1 cellular context compared by ENCODE assay signal in the genomic region with DNA sequence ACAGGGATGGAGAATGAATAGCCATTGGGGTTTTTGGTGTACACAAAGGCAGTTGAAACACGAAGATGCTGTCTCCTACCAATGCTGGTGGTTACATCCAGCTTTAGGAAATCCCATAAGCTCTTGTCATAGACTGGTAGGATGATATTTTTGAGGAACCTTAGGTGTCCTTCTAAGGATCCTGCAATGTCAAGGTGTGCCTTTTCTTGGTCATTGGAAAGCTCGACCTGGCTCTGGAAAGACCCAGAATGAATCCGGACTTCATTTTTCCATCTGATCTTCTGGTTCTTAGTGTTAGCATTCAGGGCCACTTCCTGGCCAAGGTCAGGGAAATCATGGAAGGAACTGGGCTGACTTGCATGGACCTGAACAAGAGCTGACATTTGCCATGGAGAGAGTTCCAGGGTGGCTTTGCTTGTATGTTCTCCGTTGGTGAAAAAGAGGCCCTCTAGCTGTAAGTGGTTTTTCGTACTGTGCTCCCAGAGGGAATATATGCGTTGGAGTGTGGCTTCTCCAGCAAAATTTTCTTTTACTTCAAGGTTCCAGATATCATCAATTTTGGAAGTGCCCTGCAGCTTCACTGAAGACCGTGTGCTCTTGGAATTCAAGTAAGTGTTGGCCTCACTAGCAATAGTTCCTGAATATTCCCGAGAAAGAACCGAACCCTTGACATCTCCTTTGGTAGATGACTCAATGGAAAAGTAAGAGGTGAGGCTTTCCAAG.
TF ChIP-seq lines count a peak whose summit lies in the region.

No MANE protein-coding gene starts in this region.

TF ChIP-seq in HepG2, 621 proteins besides CTCF, POLR2A, EP300 and RAD21 (continued from another document and continues in another):
- no peak for TF ChIP-seq HINFP (CRISPR knock-in tag; IDR thresholded peaks at IDR 0.05; ENCODE audit: low read depth)
- no peak for TF ChIP-seq ZFY (CRISPR knock-in tag; IDR thresholded peaks at IDR 0.05)
- TF ChIP-seq TGIF2 (CRISPR knock-in tag; IDR thresholded peaks at IDR 0.05) = no peak; the same call in 1 of the 2 replicates
- TF ChIP-seq ZNF441 (CRISPR knock-in tag; IDR thresholded peaks at IDR 0.05; ENCODE audit: borderline replicate concordance) = peak; percentile 20; the same call in 1 of the 2 replicates
- TF ChIP-seq ZNF749 (CRISPR knock-in tag; IDR thresholded peaks at IDR 0.05; ENCODE audit: borderline replicate concordance) = 0 out of 2 replicates have a peak, but pooled peaks have one; percentile 28
- TF ChIP-seq SNRNP70 (IDR thresholded peaks at IDR 0.05; ENCODE audit: low read depth, low read length) = no peak
- TF ChIP-seq, protein P1, sequence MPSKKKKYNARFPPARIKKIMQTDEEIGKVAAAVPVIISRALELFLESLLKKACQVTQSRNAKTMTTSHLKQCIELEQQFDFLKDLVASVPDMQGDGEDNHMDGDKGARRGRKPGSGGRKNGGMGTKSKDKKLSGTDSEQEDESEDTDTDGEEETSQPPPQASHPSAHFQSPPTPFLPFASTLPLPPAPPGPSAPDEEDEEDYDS (CRISPR knock-in tag; IDR thresholded peaks at IDR 0.05) = no peak
- TF ChIP-seq SETDB1 (CRISPR knock-in tag; IDR thresholded peaks at IDR 0.05; ENCODE audit: borderline replicate concordance) = no peak
- no peak for TF ChIP-seq ZBTB34 (CRISPR knock-in tag; IDR thresholded peaks at IDR 0.05)
- no peak for TF ChIP-seq ZNF552 (CRISPR knock-in tag; IDR thresholded peaks at IDR 0.05; ENCODE audit: borderline replicate concordance)
- no peak for TF ChIP-seq SMARCC2 (IDR thresholded peaks at IDR 0.05)
- TF ChIP-seq ARHGAP35 (CRISPR knock-in tag; IDR thresholded peaks at IDR 0.05; ENCODE audit: borderline replicate concordance) = no peak
- TF ChIP-seq KLF12 (CRISPR knock-in tag; IDR thresholded peaks at IDR 0.05; ENCODE audit: borderline replicate concordance) = no peak
- TF ChIP-seq ZNF615 (CRISPR knock-in tag; IDR thresholded peaks at IDR 0.05; ENCODE audit: borderline replicate concordance) = no peak
- no peak for TF ChIP-seq ZNF274 (CRISPR knock-in tag; IDR thresholded peaks at IDR 0.05)
- 0 out of 2 replicates have a peak, but pooled peaks have one; percentile 30 for TF ChIP-seq CHD2 (IDR thresholded peaks at IDR 0.05; ENCODE audit: low read depth, low read length)
- TF ChIP-seq ZSCAN21 (CRISPR knock-in tag; IDR thresholded peaks at IDR 0.05; ENCODE audit: borderline replicate concordance) = no peak
- TF ChIP-seq ZNF468 (CRISPR knock-in tag; IDR thresholded peaks at IDR 0.05) = no peak
- TF ChIP-seq ZNF510 (CRISPR knock-in tag; IDR thresholded peaks at IDR 0.05; ENCODE audit: low read depth) = no peak
- TF ChIP-seq ZNF570 (CRISPR knock-in tag; IDR thresholded peaks at IDR 0.05; ENCODE audit: borderline replicate concordance) = no peak
- no peak for TF ChIP-seq ATAD3A (CRISPR knock-in tag; IDR thresholded peaks at IDR 0.05)
- TF ChIP-seq, protein P2, sequence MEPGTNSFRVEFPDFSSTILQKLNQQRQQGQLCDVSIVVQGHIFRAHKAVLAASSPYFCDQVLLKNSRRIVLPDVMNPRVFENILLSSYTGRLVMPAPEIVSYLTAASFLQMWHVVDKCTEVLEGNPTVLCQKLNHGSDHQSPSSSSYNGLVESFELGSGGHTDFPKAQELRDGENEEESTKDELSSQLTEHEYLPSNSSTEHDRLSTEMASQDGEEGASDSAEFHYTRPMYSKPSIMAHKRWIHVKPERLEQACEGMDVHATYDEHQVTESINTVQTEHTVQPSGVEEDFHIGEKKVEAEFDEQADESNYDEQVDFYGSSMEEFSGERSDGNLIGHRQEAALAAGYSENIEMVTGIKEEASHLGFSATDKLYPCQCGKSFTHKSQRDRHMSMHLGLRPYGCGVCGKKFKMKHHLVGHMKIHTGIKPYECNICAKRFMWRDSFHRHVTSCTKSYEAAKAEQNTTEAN (CRISPR knock-in tag; conservative IDR thresholded peaks at IDR 0.05) = no peak; the same call in 1 of the 2 replicates
- no peak for TF ChIP-seq ZNF839 (CRISPR knock-in tag; IDR thresholded peaks at IDR 0.05; ENCODE audit: borderline replicate concordance)
- 0 out of 2 replicates have a peak, but pooled peaks have one; percentile 29 for TF ChIP-seq MXD4 (CRISPR knock-in tag; IDR thresholded peaks at IDR 0.05)
- no peak for TF ChIP-seq ZNF24 (IDR thresholded peaks at IDR 0.05)
- no peak for TF ChIP-seq ZNF30 (CRISPR knock-in tag; IDR thresholded peaks at IDR 0.05)
- TF ChIP-seq FLYWCH1 (CRISPR knock-in tag; IDR thresholded peaks at IDR 0.05) = no peak
- TF ChIP-seq MTA1 (CRISPR knock-in tag; IDR thresholded peaks at IDR 0.05; ENCODE audit: borderline replicate concordance) = no peak
- no peak for TF ChIP-seq ADNP (CRISPR knock-in tag; IDR thresholded peaks at IDR 0.05)
- no peak for TF ChIP-seq ZNF646 (CRISPR knock-in tag; IDR thresholded peaks at IDR 0.05)
- TF ChIP-seq AHDC1 (CRISPR knock-in tag; IDR thresholded peaks at IDR 0.05; ENCODE audit: borderline replicate concordance) = no peak
- no peak for TF ChIP-seq GFI1 (CRISPR knock-in tag; IDR thresholded peaks at IDR 0.05; ENCODE audit: borderline replicate concordance)
- TF ChIP-seq MED13 (CRISPR knock-in tag; IDR thresholded peaks at IDR 0.05) = no peak
- TF ChIP-seq, protein P3, sequence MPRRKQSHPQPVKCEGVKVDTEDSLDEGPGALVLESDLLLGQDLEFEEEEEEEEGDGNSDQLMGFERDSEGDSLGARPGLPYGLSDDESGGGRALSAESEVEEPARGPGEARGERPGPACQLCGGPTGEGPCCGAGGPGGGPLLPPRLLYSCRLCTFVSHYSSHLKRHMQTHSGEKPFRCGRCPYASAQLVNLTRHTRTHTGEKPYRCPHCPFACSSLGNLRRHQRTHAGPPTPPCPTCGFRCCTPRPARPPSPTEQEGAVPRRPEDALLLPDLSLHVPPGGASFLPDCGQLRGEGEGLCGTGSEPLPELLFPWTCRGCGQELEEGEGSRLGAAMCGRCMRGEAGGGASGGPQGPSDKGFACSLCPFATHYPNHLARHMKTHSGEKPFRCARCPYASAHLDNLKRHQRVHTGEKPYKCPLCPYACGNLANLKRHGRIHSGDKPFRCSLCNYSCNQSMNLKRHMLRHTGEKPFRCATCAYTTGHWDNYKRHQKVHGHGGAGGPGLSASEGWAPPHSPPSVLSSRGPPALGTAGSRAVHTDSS (CRISPR knock-in tag; conservative IDR thresholded peaks at IDR 0.05) = no peak
- no peak for TF ChIP-seq BATF2 (CRISPR knock-in tag; IDR thresholded peaks at IDR 0.05)
- TF ChIP-seq SYNCRIP (IDR thresholded peaks at IDR 0.05; ENCODE audit: insufficient read depth, low read depth, low read length) = no peak
- no peak for TF ChIP-seq ATF1 (CRISPR knock-in tag; IDR thresholded peaks at IDR 0.05)
- no peak for TF ChIP-seq ATM (IDR thresholded peaks at IDR 0.05; ENCODE audit: borderline replicate concordance)
